ENCODE assay signal across 8 cellular contexts in genomic region chr19:35757231-35757748, GRCh38. TPM values are rescaled to one million over a fixed set of nuclear protein-coding genes. Genes with fewer than 3 reads are reported as not detected.
DNase-seq lines count a peak whose midpoint lies in the region; ATAC-seq and TF ChIP-seq lines count a peak whose summit lies in the region.

No MANE protein-coding gene starts in this region.

- H3K9me3 ChIP-seq in AG04450 (ENCODE audit: control insufficient read depth, insufficient read depth, low read length): no peaks in the 10 kb centered on the region

- POLR2A ChIA-PET in AG04450 (lab: Yijun Ruan, JAX): interaction anchor here (0.6 to 2.4 kb wide), 5 partner anchors 8 to 17 kb away, joined by 3 to 20 read pairs (median 10); partner anchors contain the start of genes LIN37, PSENEN and U2AF1L4

- peak overlapping the region; percentile 90 for H3K4me3 Mint-ChIP-seq in stimulated activated naive CD8-positive, alpha-beta T cell treated with anti-CD3 and anti-CD28 coated beads, Interleukin-15, Interleukin-2, amounts not matched to agents 100 ng/mL and 50 ng/mL, for 24 hours

- peaks cover 22% of the 10 kb centered on the region for H3K36me3 Mint-ChIP-seq in stimulated activated naive CD8-positive, alpha-beta T cell treated with anti-CD3 and anti-CD28 coated beads, Interleukin-15, Interleukin-2, amounts not matched to agents 100 ng/mL and 50 ng/mL, for 24 hours (ENCODE audit: low read depth)

- H3K4me3 ChIP-seq in AG04450 (ENCODE audit: low read depth, low read length) (peak overlapping the region; percentile 66), choroid plexus epithelial cell (ENCODE audit: low read depth, low read length) (peak overlapping the region; percentile 82)

- H3K27ac Mint-ChIP-seq in stimulated activated naive CD8-positive, alpha-beta T cell treated with anti-CD3 and anti-CD28 coated beads, Interleukin-15, Interleukin-2, amounts not matched to agents 100 ng/mL and 50 ng/mL, for 24 hours: peak overlapping the region; percentile 92

- H3K4me1 Mint-ChIP-seq in stimulated activated naive CD8-positive, alpha-beta T cell treated with anti-CD3 and anti-CD28 coated beads, Interleukin-15, Interleukin-2, amounts not matched to agents 100 ng/mL and 50 ng/mL, for 24 hours (ENCODE audit: low read depth): peaks cover 28% of the 10 kb centered on the region

- peak overlapping the region; percentile 99 for H3K27ac ChIP-seq in AG04450 (ENCODE audit: low read depth, low read length)

- ATAC-seq in GM18517 (IDR thresholded peaks at IDR 0.05; ENCODE audit: unreplicated experiment) (peak; percentile 5), left lobe of liver (peak; percentile 19)

- TF ChIP-seq CTCF in AG04450 (IDR thresholded peaks at IDR 0.05; ENCODE audit: low read depth, low read length) (no peak), choroid plexus epithelial cell (conservative IDR thresholded peaks at IDR 0.05; ENCODE audit: low read depth, low read length) (no peak)

- no peaks in the 10 kb centered on the region for H3K27me3 ChIP-seq in AG04450 (ENCODE audit: control insufficient read depth, insufficient read depth, low read length)

- CTCF ChIA-PET in AG04450 (lab: Charles Lee): interaction anchor here (1.0 kb wide), 1 partner anchor 9 kb away, joined by 3 read pairs; the partner anchor contains the start of gene LIN37

- DNase-seq in AG04450 (ENCODE audit: low read depth, low spot score) (peak; percentile 85), OCI-M2 (lab: John Stamatoyannopoulos, UW; ENCODE audit: unreplicated experiment) (peak; percentile 94), choroid plexus epithelial cell (ENCODE audit: low read depth) (peak; percentile 99), left lobe of liver (ENCODE audit: low spot score) (peak; percentile 66), activated gamma-delta T cell (lab: John Stamatoyannopoulos, UW) (no peak)
- DNase-seq in effector CD4-positive, alpha-beta T cell: no peak

- H3K9me3 Mint-ChIP-seq in stimulated activated naive CD8-positive, alpha-beta T cell treated with anti-CD3 and anti-CD28 coated beads, Interleukin-15, Interleukin-2, amounts not matched to agents 100 ng/mL and 50 ng/mL, for 24 hours: no peaks in the 10 kb centered on the region

- H3K27me3 Mint-ChIP-seq in stimulated activated naive CD8-positive, alpha-beta T cell treated with anti-CD3 and anti-CD28 coated beads, Interleukin-15, Interleukin-2, amounts not matched to agents 100 ng/mL and 50 ng/mL, for 24 hours: peaks cover 4% of the 10 kb centered on the region

RNA-seq across cellular contexts. Expression of gene HSPB6, which starts 0.5 kb away (rescaled TPM):
- polyA plus RNA-seq in AG04450 (2011; rRNA removed): 31.7 and 46.5 TPM in 2 replicates
- polyA minus RNA-seq in AG04450 (2011; rRNA and poly(A)+ RNA removed): 43.4 and 58.9 TPM in 2 replicates
- 7.0 TPM for total RNA-seq in left lobe of liver

RNA-seq across cellular contexts. Expression of gene PROSER3, which starts 0.7 kb away (rescaled TPM):
- 5.2 and 7.1 TPM in 2 replicates for polyA plus RNA-seq in AG04450 (2011; rRNA removed)
- polyA minus RNA-seq in AG04450 (2011; rRNA and poly(A)+ RNA removed): 11.4 and 15.4 TPM in 2 replicates
- 4.5 TPM for total RNA-seq in left lobe of liver

RNA-seq across cellular contexts. Expression of gene LIN37, which starts 8.9 kb away (rescaled TPM):
- 5.5 and 7.6 TPM in 2 replicates for polyA plus RNA-seq in AG04450 (2011; rRNA removed)
- 14.8 and 14.9 TPM in 2 replicates for polyA minus RNA-seq in AG04450 (2011; rRNA and poly(A)+ RNA removed)
- 4.7 TPM for total RNA-seq in left lobe of liver

RNA-seq across cellular contexts. Expression of gene PSENEN, which starts 11.8 kb away (rescaled TPM):
- 41.0 and 52.7 TPM in 2 replicates for polyA plus RNA-seq in AG04450 (2011; rRNA removed)
- 23.2 and 25.2 TPM in 2 replicates for polyA minus RNA-seq in AG04450 (2011; rRNA and poly(A)+ RNA removed)
- 31.7 TPM for total RNA-seq in left lobe of liver

RNA-seq across cellular contexts. Expression of gene U2AF1L4, which starts 12.1 kb away (rescaled TPM):
- polyA plus RNA-seq in AG04450 (2011; rRNA removed): 10.2 and 11.8 TPM in 2 replicates
- 9.7 and 9.9 TPM in 2 replicates for polyA minus RNA-seq in AG04450 (2011; rRNA and poly(A)+ RNA removed)
- 15.1 TPM for total RNA-seq in left lobe of liver

Comparison
In these comparisons a context has a peak if more than half of its experiments do, and no peak if none do; other contexts are left out.
1. DNase-seq: peak in AG04450 (single experiment), OCI-M2 (single experiment), choroid plexus epithelial cell (single experiment) and left lobe of liver (single experiment); none in effector CD4-positive, alpha-beta T cell (single experiment) and activated gamma-delta T cell (single experiment).